In the genomic region with DNA sequence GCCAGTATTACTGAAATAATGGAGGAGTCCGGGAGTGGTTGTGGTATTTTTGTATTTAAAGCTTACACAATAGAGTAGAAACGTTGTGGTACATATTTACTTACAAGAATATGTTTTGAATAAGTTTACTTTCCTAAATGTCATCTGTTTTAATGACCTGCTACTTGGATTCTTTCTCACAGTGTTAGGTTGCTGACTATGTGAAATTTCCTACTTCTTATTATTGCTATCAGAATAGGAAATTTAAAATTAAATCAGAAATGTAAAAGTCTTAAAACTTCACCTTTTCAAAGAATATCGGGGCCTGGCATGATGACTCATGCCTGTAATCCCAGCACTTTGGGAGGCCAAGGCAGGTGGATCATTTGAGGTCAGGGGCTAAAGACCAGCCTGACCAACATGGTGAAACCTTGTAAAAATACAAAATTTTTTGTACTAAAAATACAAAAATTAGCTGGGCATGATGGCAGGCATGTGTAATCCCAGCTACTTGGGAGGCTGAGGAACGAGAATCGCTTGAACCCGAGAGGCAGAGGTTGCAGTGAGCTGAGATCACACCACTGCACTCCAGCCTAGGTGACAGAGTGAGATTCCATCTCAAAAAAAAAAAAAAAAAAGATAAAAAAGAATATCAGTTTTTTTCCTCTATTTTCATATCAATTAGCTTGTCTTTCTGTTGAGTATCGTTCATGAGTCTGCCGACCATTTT, we compare ENCODE assay signal across 9 cellular contexts.
DNase-seq lines count a peak whose midpoint lies in the region; ATAC-seq and TF ChIP-seq lines count a peak whose summit lies in the region.
"Had no signal": no experiment of that assay in that cellular context is flagged by ENCODE, and none has a peak within 500 bp of the region (broad histone marks: within the 10 kb centered on the region; RNA-seq: fewer than 3 reads in every experiment).

No MANE protein-coding gene starts in this region.

- peaks cover 57% of the 10 kb centered on the region for H3K4me1 ChIP-seq in cardiac muscle cell (ENCODE audit: low read depth)
- H3K4me1 ChIP-seq in right atrium auricular region, result peaks cover 0 to 47% of the 10 kb centered on the region in 2 donors
- peaks cover 0 to 62% (median 50%) of the 10 kb centered on the region in 4 donors for H3K4me1 ChIP-seq in tibial nerve

- no peaks in the 10 kb centered on the region for H3K27me3 ChIP-seq in cardiac muscle cell
- H3K27me3 ChIP-seq in right atrium auricular region, result peaks cover 0 to 5% of the 10 kb centered on the region in 2 donors
- H3K27me3 ChIP-seq in tibial nerve, result no peaks in the 10 kb centered on the region

- H3K4me1 Mint-ChIP-seq in activated CD4-positive, alpha-beta memory T cell treated with anti-CD3 and anti-CD28 coated beads for 36 hours (ENCODE audit: low read depth), result peaks cover 66% of the 10 kb centered on the region
- H3K4me1 Mint-ChIP-seq in immature natural killer cell, result peaks cover 34 to 35% of the 10 kb centered on the region in 2 donors

- DNase-seq in cardiac muscle cell (ENCODE audit: low read depth in 1 of 2, low spot score in 1 of 2) (no peak), right atrium auricular region (ENCODE audit: low spot score) (no peak), immature natural killer cell (no peak), tibial nerve (ENCODE audit: low spot score in 2 of 2) (no peak)
- DNase-seq in activated CD4-positive, alpha-beta memory T cell treated with anti-CD3 and anti-CD28 coated beads for 36 hours, result peak; percentile 49
- DNase-seq: effector CD8-positive, alpha-beta T cell had no signal

- POLR2A ChIA-PET in activated CD4-positive, alpha-beta memory T cell treated with anti-CD3 and anti-CD28 coated beads for 36 hours (lab: Charles Lee), result interaction anchor here (1.6 to 17.1 kb wide), 6 partner anchors 9 to 77 kb away, joined by 4 to 1283 read pairs (median 118); no protein-coding TSS in a partner anchor

- CTCF ChIA-PET in activated CD4-positive, alpha-beta memory T cell treated with anti-CD3 and anti-CD28 coated beads for 36 hours (lab: Charles Lee), result interaction anchor here (0.6 to 5.1 kb wide), 10 partner anchors 31 to 1451 kb away, joined by 3 to 45 read pairs (median 8); no protein-coding TSS in a partner anchor

- H3K27ac ChIP-seq in cardiac muscle cell (peak overlapping the region; percentile 98), right atrium auricular region (peak overlapping the region in 1 of 2 donors; percentile 86), tibial nerve (peak overlapping the region in 3 of 4 donors; percentile 84 to 91 (median 89))

- TF ChIP-seq EP300 in tibial nerve (IDR thresholded peaks at IDR 0.05), result no peak

- H3K27ac Mint-ChIP-seq in activated CD4-positive, alpha-beta memory T cell treated with anti-CD3 and anti-CD28 coated beads for 36 hours, result peak overlapping the region; percentile 100
- H3K27ac Mint-ChIP-seq in immature natural killer cell, result peak overlapping the region; percentile 29 to 95 (median 69)

- TF ChIP-seq POLR2A in tibial nerve (IDR thresholded peaks at IDR 0.05), result no peak

- H3K9me3 ChIP-seq in cardiac muscle cell (ENCODE audit: low read depth), result no peaks in the 10 kb centered on the region
- H3K9me3 ChIP-seq in right atrium auricular region, result no peaks in the 10 kb centered on the region
- H3K9me3 ChIP-seq in tibial nerve, result no peaks in the 10 kb centered on the region

- TF ChIP-seq CTCF in cardiac muscle cell (IDR thresholded peaks at IDR 0.05; ENCODE audit: low read depth, low read length), result no peak
- no peak for TF ChIP-seq CTCF in right atrium auricular region (IDR thresholded peaks at IDR 0.05)
- no peak for TF ChIP-seq CTCF in tibial nerve (IDR thresholded peaks at IDR 0.05)

- no peaks in the 10 kb centered on the region for H3K9me3 Mint-ChIP-seq in activated CD4-positive, alpha-beta memory T cell treated with anti-CD3 and anti-CD28 coated beads for 36 hours
- H3K9me3 Mint-ChIP-seq in immature natural killer cell, result no peaks in the 10 kb centered on the region

- peaks cover 39% of the 10 kb centered on the region for H3K36me3 Mint-ChIP-seq in activated CD4-positive, alpha-beta memory T cell treated with anti-CD3 and anti-CD28 coated beads for 36 hours
- no peaks in the 10 kb centered on the region for H3K36me3 Mint-ChIP-seq in immature natural killer cell

- intact Hi-C loops in activated CD4-positive, alpha-beta memory T cell treated with anti-CD3 and anti-CD28 coated beads for 36 hours (cut with micrococcal nuclease), result no loop called here

- no peak overlapping the region for H3K4me3 ChIP-seq in cardiac muscle cell
- H3K4me3 ChIP-seq in right atrium auricular region, result no peak overlapping the region
- no peak overlapping the region for H3K4me3 ChIP-seq in tibial nerve

- WGBS in tibial nerve, 2 donors, result 78 to 79% methylated on average over 8 of the region's 8 CpGs

- ATAC-seq in HG03432 (IDR thresholded peaks at IDR 0.05; ENCODE audit: unreplicated experiment) (no peak), HG02870 (IDR thresholded peaks at IDR 0.05; ENCODE audit: unreplicated experiment) (no peak), GM21528 (IDR thresholded peaks at IDR 0.05; ENCODE audit: low FRiP score, unreplicated experiment) (no peak)

- no peaks in the 10 kb centered on the region for H3K36me3 ChIP-seq in cardiac muscle cell
- H3K36me3 ChIP-seq in right atrium auricular region, result no peaks in the 10 kb centered on the region
- H3K36me3 ChIP-seq in tibial nerve, result peaks cover 0 to 7% (median 0%) of the 10 kb centered on the region in 3 donors

- peak overlapping the region; percentile 68 for H3K4me3 Mint-ChIP-seq in activated CD4-positive, alpha-beta memory T cell treated with anti-CD3 and anti-CD28 coated beads for 36 hours
- peak overlapping the region in 1 of 5 donors; percentile 35 for H3K4me3 Mint-ChIP-seq in immature natural killer cell

- H3K27me3 Mint-ChIP-seq in activated CD4-positive, alpha-beta memory T cell treated with anti-CD3 and anti-CD28 coated beads for 36 hours, result no peaks in the 10 kb centered on the region
- H3K27me3 Mint-ChIP-seq in immature natural killer cell (ENCODE audit: low read depth in 3 of 3), result peaks cover 0 to 7% (median 2%) of the 10 kb centered on the region in 3 donors
